Comparison of ENCODE assay signal across 1 cellular context in genomic region chr1:109162626-109163025, GRCh38.
TF ChIP-seq lines count a peak whose summit lies in the region.

No MANE protein-coding gene starts in this region.

TF ChIP-seq in SK-N-SH, 30 proteins besides CTCF, POLR2A, EP300 and RAD21:
- TF ChIP-seq USF1 (IDR thresholded peaks at IDR 0.05; ENCODE audit: borderline replicate concordance, low read depth) (no peak), PBX3 (IDR thresholded peaks at IDR 0.05) (no peak), USF2 (IDR thresholded peaks at IDR 0.05; ENCODE audit: borderline replicate concordance, low read depth, low read length) (no peak), GABPA (IDR thresholded peaks at IDR 0.05; ENCODE audit: low read depth) (no peak), NRF1 (IDR thresholded peaks at IDR 0.05; ENCODE audit: low read depth, low read length) (no peak), FOXM1 (IDR thresholded peaks at IDR 0.05; ENCODE audit: low read depth) (no peak), ELF1 (IDR thresholded peaks at IDR 0.05) (no peak), GATA2 (CRISPR knock-in tag; IDR thresholded peaks at IDR 0.05) (no peak), MAX (IDR thresholded peaks at IDR 0.05; ENCODE audit: low read depth) (no peak), NFIC (IDR thresholded peaks at IDR 0.05; ENCODE audit: borderline replicate concordance) (no peak), EZH2phosphoT487 (IDR thresholded peaks at IDR 0.05; ENCODE audit: borderline replicate concordance, low read depth) (no peak), MEF2A (IDR thresholded peaks at IDR 0.05; ENCODE audit: borderline replicate concordance, low read depth) (no peak)
